Comparison of ENCODE assay signal across 11 cellular contexts in genomic region chr1:64476251-64476952, GRCh38. TPM values are rescaled to one million over a fixed set of nuclear protein-coding genes. Genes with fewer than 3 reads are reported as not detected.
A peak's percentile ranks its signal among the peaks of the same experiment; 100 is the strongest.
DNase-seq lines count a peak whose midpoint lies in the region; ATAC-seq and TF ChIP-seq lines count a peak whose summit lies in the region.
"Had no signal": no experiment of that assay in that cellular context is flagged by ENCODE, and none has a peak within 500 bp of the region (broad histone marks: within the 10 kb centered on the region; RNA-seq: fewer than 3 reads in every experiment).

No MANE protein-coding gene starts in this region.

- H3K27ac ChIP-seq in esophagus squamous epithelium = peak overlapping the region; percentile 2 to 64 (median 49)
- H3K27ac ChIP-seq in PC-9 = no peak overlapping the region

- H3K4me3 ChIP-seq in esophagus squamous epithelium (no peak overlapping the region), PC-9 (no peak overlapping the region)
- H3K4me3 ChIP-seq: skin epidermis had no signal

- no peaks in the 10 kb centered on the region for H3K9me3 ChIP-seq in esophagus squamous epithelium
- H3K9me3 ChIP-seq in PC-9 (ENCODE audit: insufficient read depth, low read depth) = no peaks in the 10 kb centered on the region

- DNase-seq in AG08395 (ENCODE audit: low spot score) (peak; percentile 73), NCI-H526 (lab: John Stamatoyannopoulos, UW) (peak; percentile 11 to 57), esophagus squamous epithelium (lab: John Stamatoyannopoulos, UW) (no peak), myocyte (ENCODE audit: low read depth) (peak; percentile 2), SHP77 treated with DMSO at 0.1 percent for 48 hours (lab: John Stamatoyannopoulos, UW) (no peak), PC-9 (no peak)
- DNase-seq in activated T-cell treated with anti-CD3 and anti-CD28 coated beads, Interleukin-2, amount 50 U/mL, for 72 hours = no peak
- DNase-seq: erythroblast had no signal

- no peak overlapping the region for H3K27ac Mint-ChIP-seq in activated T-cell treated with anti-CD3 and anti-CD28 coated beads, Interleukin-2, amount 50 U/mL, for 72 hours

- H3K36me3 Mint-ChIP-seq in activated T-cell treated with anti-CD3 and anti-CD28 coated beads, Interleukin-2, amount 50 U/mL, for 72 hours (ENCODE audit: insufficient read depth in 2 of 2) = peaks cover 0 to 1% of the 10 kb centered on the region in 2 donors

- peaks cover 0 to 13% (median 0%) of the 10 kb centered on the region in 4 donors for H3K27me3 ChIP-seq in esophagus squamous epithelium
- H3K27me3 ChIP-seq in PC-9 (ENCODE audit: insufficient read depth, low read depth) = no peaks in the 10 kb centered on the region; the same call in 1 of the 2 replicates

- CTCF ChIA-PET in PC-9 (lab: Charles Lee) = no interaction called here

- TF ChIP-seq CTCF in esophagus squamous epithelium (IDR thresholded peaks at IDR 0.05) (no peak), PC-9 (conservative IDR thresholded peaks at IDR 0.05) (no peak)

- TF ChIP-seq POLR2A in esophagus squamous epithelium (IDR thresholded peaks at IDR 0.05) = no peak

- H3K27me3 Mint-ChIP-seq in activated T-cell treated with anti-CD3 and anti-CD28 coated beads, Interleukin-2, amount 50 U/mL, for 72 hours (ENCODE audit: low read depth) = peaks cover 15% of the 10 kb centered on the region

- no peaks in the 10 kb centered on the region for H3K9me2 ChIP-seq in PC-9 (ENCODE audit: insufficient read depth)

- no peaks in the 10 kb centered on the region; the same call in 1 of the 2 replicates for H3F3A ChIP-seq in PC-9 (ENCODE audit: insufficient read depth, low read depth)

- no peaks in the 10 kb centered on the region for H3K9me3 Mint-ChIP-seq in activated T-cell treated with anti-CD3 and anti-CD28 coated beads, Interleukin-2, amount 50 U/mL, for 72 hours

- H3K36me3 ChIP-seq in esophagus squamous epithelium (no peaks in the 10 kb centered on the region), PC-9 (ENCODE audit: low read depth) (no peaks in the 10 kb centered on the region)

- intact Hi-C loops in esophagus squamous epithelium (cut with DNase I) = no loop called here
- intact Hi-C loops in PC-9 (cut with micrococcal nuclease; ENCODE audit: unreplicated experiment) = loop anchor here (10.0 kb wide), 1 partner anchor 78 kb away; no protein-coding TSS in a partner anchor

- H3K4me3 Mint-ChIP-seq in activated T-cell treated with anti-CD3 and anti-CD28 coated beads, Interleukin-2, amount 50 U/mL, for 72 hours = no peak overlapping the region

- no TSS peak for BruUV-seq in PC-9 (replicated peaks; lab: Mats Ljungman, UMichigan)

- ATAC-seq in activated T-cell treated with anti-CD3 and anti-CD28 coated beads, Interleukin-2, amount 50 U/mL, for 72 hours (replicated peaks in 1 of 2) = no peak
- ATAC-seq in HG02642 (IDR thresholded peaks at IDR 0.05; ENCODE audit: poor library complexity, unreplicated experiment) = no peak

- WGBS in esophagus squamous epithelium, 2 donors = 8 to 27% methylated on average over 4 of the region's 4 CpGs

- H3K79me2 ChIP-seq in PC-9 (ENCODE audit: low read depth) = no peaks in the 10 kb centered on the region

- H4K20me1 ChIP-seq in PC-9 (ENCODE audit: insufficient read depth) = no peaks in the 10 kb centered on the region

- H2AFZ ChIP-seq in PC-9 = no peak overlapping the region

- H3K4me1 Mint-ChIP-seq in activated T-cell treated with anti-CD3 and anti-CD28 coated beads, Interleukin-2, amount 50 U/mL, for 72 hours (ENCODE audit: low read depth) = peaks cover 9% of the 10 kb centered on the region

- H3K4me2 ChIP-seq in PC-9 = no peak overlapping the region

- H3K4me1 ChIP-seq in esophagus squamous epithelium (peaks cover 0 to 92% (median 25%) of the 10 kb centered on the region in 3 donors), PC-9 (replicated peaks; ENCODE audit: insufficient read depth) (peaks cover 12% of the 10 kb centered on the region; the same call in 1 of the 2 replicates)

- POLR2A ChIA-PET in PC-9 (lab: Charles Lee; ENCODE audit: unreplicated experiment) = interaction anchor here (0.7 kb wide), 1 partner anchor 39 kb away, joined by 3 read pairs; no protein-coding TSS in a partner anchor

RNA-seq across cellular contexts. Expression of gene CACHD1, which starts 6.5 kb away (rescaled TPM):
- total RNA-seq in esophagus squamous epithelium = 10 to 100 TPM in 1 of 4 donors, 1 to 10 TPM in 3; 1.9 to 14.5 (median 4.1) TPM
- not detected in 2 replicates for total RNA-seq in myocyte
- 0.11 TPM for polyA plus RNA-seq in myocyte (2012)
- total RNA-seq in activated T-cell treated with anti-CD3 and anti-CD28 coated beads, Interleukin-2, amount 50 U/mL, for 72 hours = 1 to 10 TPM; 1.6 to 3.7 TPM
- 3.1 and 3.8 TPM in 2 replicates for total RNA-seq in PC-9 (2021)
- total RNA-seq: HT-29 had no signal

Comparison
In these comparisons a context has a peak if more than half of its experiments do, and no peak if none do; other contexts are left out.
1. DNase-seq: peak in AG08395 (single experiment), NCI-H526 (2 of 2) and myocyte (single experiment); none in esophagus squamous epithelium (single experiment), SHP77 treated with DMSO at 0.1 percent for 48 hours (single experiment), activated T-cell treated with anti-CD3 and anti-CD28 coated beads, Interleukin-2, amount 50 U/mL, for 72 hours (0 of 2) and PC-9 (0 of 2).